Comparison of ENCODE assay signal across 32 cellular contexts in the genomic region with DNA sequence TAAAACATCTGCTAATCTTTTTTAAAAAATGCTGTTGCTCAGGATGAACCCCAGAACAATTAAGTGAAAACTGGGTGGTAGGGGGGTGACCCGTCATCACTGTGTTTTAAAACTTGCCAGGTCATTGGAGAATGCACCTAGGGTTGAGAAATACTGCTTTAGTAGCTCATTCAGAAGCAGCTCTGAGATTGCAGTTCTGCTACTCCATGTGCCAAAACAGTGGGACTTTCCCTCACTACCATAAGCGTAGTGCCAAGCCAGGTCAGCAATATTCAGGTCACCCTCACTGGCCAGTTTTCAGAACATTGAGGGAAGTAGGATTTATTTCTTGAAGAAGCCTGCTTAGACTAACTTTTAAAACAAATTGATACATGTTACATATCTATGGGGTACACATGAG. TPM values are rescaled to one million over a fixed set of nuclear protein-coding genes. Genes with fewer than 3 reads are reported as not detected.
A peak's percentile ranks its signal among the peaks of the same experiment; 100 is the strongest.
DNase-seq lines count a peak whose midpoint lies in the region; ATAC-seq and TF ChIP-seq lines count a peak whose summit lies in the region.
"Had no signal": no experiment of that assay in that cellular context is flagged by ENCODE, and none has a peak within 500 bp of the region (broad histone marks: within the 10 kb centered on the region; RNA-seq: fewer than 3 reads in every experiment).

No MANE protein-coding gene starts in this region.

- 32% methylated on average over 2 of the region's 2 CpGs for WGBS in liver
- WGBS in thyroid gland, 2 donors, result 55 to 82% methylated on average over 2 of the region's 2 CpGs
- 51 to 65% methylated on average over 2 of the region's 2 CpGs for WGBS in lower leg skin, 2 donors

- ATAC-seq in HG03342 (IDR thresholded peaks at IDR 0.05; ENCODE audit: unreplicated experiment), result no peak
- ATAC-seq: Right ventricle myocardium inferior, T-helper 17 cell had no signal

- H3K27me3 ChIP-seq in liver (ENCODE audit: control insufficient read depth in 4 of 4, insufficient read depth in 4 of 4, low read length in 3 of 4), result no peaks in the 10 kb centered on the region
- no peaks in the 10 kb centered on the region for H3K27me3 ChIP-seq in thyroid gland
- H3K27me3 ChIP-seq: cardiac muscle cell, testis, vagina had no signal

- intact Hi-C loops in thyroid gland (cut with DNase I), result no loop called here
- intact Hi-C loops in lower leg skin (cut with DNase I; ENCODE audit: low total_unique reads), result no loop called here

- DNase-seq in RPMI8226 (peak; percentile 16), thyroid gland (peak; percentile 9 to 32), SIG-M5 treated with dmso at 0.1 percent for 504 hours (lab: John Stamatoyannopoulos, UW; ENCODE audit: unreplicated experiment) (no peak), lower leg skin (ENCODE audit: low spot score in 2 of 2) (no peak)
- DNase-seq: activated effector memory CD4-positive, alpha-beta T cell treated with anti-CD3 and anti-CD28 coated beads, Interleukin-2, amount 50 U/mL, for 16 hours; activated naive CD8-positive, alpha-beta T cell treated with anti-CD3 and anti-CD28 coated beads for 36 hours; activated T-cell treated with anti-CD3 and anti-CD28 coated beads, Interleukin-2, amount 50 U/mL, for 24 hours; aorta; effector CD8-positive, alpha-beta T cell; GF-D8; H9; heart right ventricle; kidney; lower lobe of right lung; NCI-H1436; NCI-H2081; NCI-H2227 treated with DMSO at 0.1 percent for 48 hours; NCI-H526 treated with DMSO at 0.1 percent for 48 hours; PC-9; retina; stimulated activated CD4-positive, alpha-beta T cell treated with anti-CD3 and anti-CD28 coated beads, Interleukin-1b, Interleukin-23, amount 100 ng/mL, for 48 hours; stimulated activated naive CD4-positive, alpha-beta T cell treated with Interleukin-2 at 50 U/mL for 16 hours; T-helper 17 cell; testis had no signal

- H3K4me3 ChIP-seq in liver (ENCODE audit: low read depth in 1 of 3, low read length in 3 of 3), result no peak overlapping the region
- no peak overlapping the region for H3K4me3 ChIP-seq in thyroid gland (replicated peaks in 1 of 3)
- H3K4me3 ChIP-seq in lower leg skin (ENCODE audit: low read depth, poor library complexity, severe bottlenecking), result no peak overlapping the region
- H3K4me3 ChIP-seq: cardiac muscle cell, heart right ventricle, lower lobe of right lung, PC-9, testis, vagina had no signal

- TF ChIP-seq POLR2A in thyroid gland (IDR thresholded peaks at IDR 0.05) (no peak), lower leg skin (IDR thresholded peaks at IDR 0.05) (no peak)

- TF ChIP-seq CTCF in C4-2B (conservative IDR thresholded peaks at IDR 0.05) (no peak), liver (IDR thresholded peaks at IDR 0.05; ENCODE audit: low read depth, low read length, missing input control) (no peak), thyroid gland (IDR thresholded peaks at IDR 0.05) (no peak), lower leg skin (IDR thresholded peaks at IDR 0.05) (no peak)

- no peak overlapping the region for H3K9ac ChIP-seq in liver (ENCODE audit: low read depth in 1 of 2, low read length in 2 of 2)

- H3K36me3 ChIP-seq in liver (ENCODE audit: control insufficient read depth in 4 of 4, insufficient read depth in 3 of 4, low read depth in 1 of 4, low read length in 3 of 4) (no peaks in the 10 kb centered on the region), thyroid gland (no peaks in the 10 kb centered on the region)
- H3K36me3 ChIP-seq: cardiac muscle cell, heart right ventricle, lower lobe of right lung, vagina had no signal

- H3K4me1 ChIP-seq in liver (ENCODE audit: control insufficient read depth in 4 of 4, insufficient read depth in 4 of 4, low read length in 3 of 4) (peaks cover 3 to 26% (median 18%) of the 10 kb centered on the region in 4 donors), thyroid gland (peaks cover 0 to 4% of the 10 kb centered on the region in 2 donors)
- H3K4me1 ChIP-seq: lower lobe of right lung, testis had no signal

- TF ChIP-seq RAD21 in liver (IDR thresholded peaks at IDR 0.05), result peak in 1 of 2 donors; percentile 37

- H3K9me3 ChIP-seq in liver (ENCODE audit: control insufficient read depth in 4 of 4, low read length in 3 of 4) (no peaks in the 10 kb centered on the region), thyroid gland (peaks cover 3% of the 10 kb centered on the region)
- H3K9me3 ChIP-seq: heart right ventricle, lower lobe of right lung, testis, vagina had no signal

- H3K27ac ChIP-seq in C4-2B, result peak overlapping the region; percentile 61; the same call in 1 of the 2 replicates
- peak overlapping the region in 1 of 2 donors; percentile 38 for H3K27ac ChIP-seq in liver (ENCODE audit: low read depth in 1 of 2, low read length in 2 of 2)
- H3K27ac ChIP-seq in thyroid gland, result no peak overlapping the region
- H3K27ac ChIP-seq: cardiac muscle cell, heart right ventricle, HL-60, lower lobe of right lung, PC-9, testis, vagina had no signal

TF ChIP-seq in liver, 16 proteins besides CTCF, POLR2A, EP300 and RAD21:
- no peak for TF ChIP-seq GABPA (IDR thresholded peaks at IDR 0.05 in 1 of 2, conservative IDR thresholded peaks at IDR 0.05 in 1 of 2)
- TF ChIP-seq, protein P1, sequence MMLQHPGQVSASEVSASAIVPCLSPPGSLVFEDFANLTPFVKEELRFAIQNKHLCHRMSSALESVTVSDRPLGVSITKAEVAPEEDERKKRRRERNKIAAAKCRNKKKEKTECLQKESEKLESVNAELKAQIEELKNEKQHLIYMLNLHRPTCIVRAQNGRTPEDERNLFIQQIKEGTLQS (IDR thresholded peaks at IDR 0.05), result no peak
- TF ChIP-seq NR2F2 (IDR thresholded peaks at IDR 0.05), result no peak
- TF ChIP-seq, protein P2, sequence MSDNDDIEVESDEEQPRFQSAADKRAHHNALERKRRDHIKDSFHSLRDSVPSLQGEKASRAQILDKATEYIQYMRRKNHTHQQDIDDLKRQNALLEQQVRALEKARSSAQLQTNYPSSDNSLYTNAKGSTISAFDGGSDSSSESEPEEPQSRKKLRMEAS (IDR thresholded peaks at IDR 0.05), result peak; percentile 26
- TF ChIP-seq, protein P3, sequence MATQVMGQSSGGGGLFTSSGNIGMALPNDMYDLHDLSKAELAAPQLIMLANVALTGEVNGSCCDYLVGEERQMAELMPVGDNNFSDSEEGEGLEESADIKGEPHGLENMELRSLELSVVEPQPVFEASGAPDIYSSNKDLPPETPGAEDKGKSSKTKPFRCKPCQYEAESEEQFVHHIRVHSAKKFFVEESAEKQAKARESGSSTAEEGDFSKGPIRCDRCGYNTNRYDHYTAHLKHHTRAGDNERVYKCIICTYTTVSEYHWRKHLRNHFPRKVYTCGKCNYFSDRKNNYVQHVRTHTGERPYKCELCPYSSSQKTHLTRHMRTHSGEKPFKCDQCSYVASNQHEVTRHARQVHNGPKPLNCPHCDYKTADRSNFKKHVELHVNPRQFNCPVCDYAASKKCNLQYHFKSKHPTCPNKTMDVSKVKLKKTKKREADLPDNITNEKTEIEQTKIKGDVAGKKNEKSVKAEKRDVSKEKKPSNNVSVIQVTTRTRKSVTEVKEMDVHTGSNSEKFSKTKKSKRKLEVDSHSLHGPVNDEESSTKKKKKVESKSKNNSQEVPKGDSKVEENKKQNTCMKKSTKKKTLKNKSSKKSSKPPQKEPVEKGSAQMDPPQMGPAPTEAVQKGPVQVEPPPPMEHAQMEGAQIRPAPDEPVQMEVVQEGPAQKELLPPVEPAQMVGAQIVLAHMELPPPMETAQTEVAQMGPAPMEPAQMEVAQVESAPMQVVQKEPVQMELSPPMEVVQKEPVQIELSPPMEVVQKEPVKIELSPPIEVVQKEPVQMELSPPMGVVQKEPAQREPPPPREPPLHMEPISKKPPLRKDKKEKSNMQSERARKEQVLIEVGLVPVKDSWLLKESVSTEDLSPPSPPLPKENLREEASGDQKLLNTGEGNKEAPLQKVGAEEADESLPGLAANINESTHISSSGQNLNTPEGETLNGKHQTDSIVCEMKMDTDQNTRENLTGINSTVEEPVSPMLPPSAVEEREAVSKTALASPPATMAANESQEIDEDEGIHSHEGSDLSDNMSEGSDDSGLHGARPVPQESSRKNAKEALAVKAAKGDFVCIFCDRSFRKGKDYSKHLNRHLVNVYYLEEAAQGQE (IDR thresholded peaks at IDR 0.05), result no peak
- TF ChIP-seq FOXA1 (IDR thresholded peaks at IDR 0.05), result no peak
- TF ChIP-seq JUND (IDR thresholded peaks at IDR 0.05), result peak in 1 of 2 donors; percentile 35
- no peak for TF ChIP-seq FOXA2 (IDR thresholded peaks at IDR 0.05)
- TF ChIP-seq SP1 (IDR thresholded peaks at IDR 0.05), result peak; percentile 56
- TF ChIP-seq EGR1 (IDR thresholded peaks at IDR 0.05; ENCODE audit: low read depth in 2 of 2), result no peak
- no peak for TF ChIP-seq HNF4G (IDR thresholded peaks at IDR 0.05)
- TF ChIP-seq TAF1 (conservative IDR thresholded peaks at IDR 0.05), result no peak
- no peak for TF ChIP-seq YY1 (IDR thresholded peaks at IDR 0.05)
- TF ChIP-seq RXRA (IDR thresholded peaks at IDR 0.05), result peak; percentile 61 to 76
- TF ChIP-seq, protein P4, sequence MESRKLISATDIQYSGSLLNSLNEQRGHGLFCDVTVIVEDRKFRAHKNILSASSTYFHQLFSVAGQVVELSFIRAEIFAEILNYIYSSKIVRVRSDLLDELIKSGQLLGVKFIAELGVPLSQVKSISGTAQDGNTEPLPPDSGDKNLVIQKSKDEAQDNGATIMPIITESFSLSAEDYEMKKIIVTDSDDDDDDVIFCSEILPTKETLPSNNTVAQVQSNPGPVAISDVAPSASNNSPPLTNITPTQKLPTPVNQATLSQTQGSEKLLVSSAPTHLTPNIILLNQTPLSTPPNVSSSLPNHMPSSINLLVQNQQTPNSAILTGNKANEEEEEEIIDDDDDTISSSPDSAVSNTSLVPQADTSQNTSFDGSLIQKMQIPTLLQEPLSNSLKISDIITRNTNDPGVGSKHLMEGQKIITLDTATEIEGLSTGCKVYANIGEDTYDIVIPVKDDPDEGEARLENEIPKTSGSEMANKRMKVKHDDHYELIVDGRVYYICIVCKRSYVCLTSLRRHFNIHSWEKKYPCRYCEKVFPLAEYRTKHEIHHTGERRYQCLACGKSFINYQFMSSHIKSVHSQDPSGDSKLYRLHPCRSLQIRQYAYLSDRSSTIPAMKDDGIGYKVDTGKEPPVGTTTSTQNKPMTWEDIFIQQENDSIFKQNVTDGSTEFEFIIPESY (IDR thresholded peaks at IDR 0.05), result no peak
- peak; percentile 26 to 38 for TF ChIP-seq HNF4A (conservative IDR thresholded peaks at IDR 0.05)

RNA-seq across cellular contexts. Expression of a gene that starts 5.2 kb away (rescaled TPM):
- total RNA-seq in liver (10 to 100 TPM in 1 of 2 donors, 1 to 10 TPM in 1; 8.0 to 25.9 TPM), thyroid gland (10 to 100 TPM; 11.9 to 34.3 (median 27.4) TPM), lower leg skin (1 to 10 TPM; 2.7 to 7.9 (median 5.3) TPM)
- polyA plus RNA-seq in liver, result 1 to 10 TPM; 1.2 to 2.3 TPM
- total RNA-seq: activated naive CD8-positive, alpha-beta T cell treated with anti-CD3 and anti-CD28 coated beads for 36 hours; osteocyte; T-helper 17 cell had no signal

RNA-seq across cellular contexts. Expression of a gene that starts 28.2 kb away (rescaled TPM):
- total RNA-seq in liver (10 to 100 TPM in 1 of 2 donors, 1 to 10 TPM in 1; 4.0 to 11.7 TPM), thyroid gland (10 to 100 TPM; 12.6 to 73.8 (median 32.5) TPM), lower leg skin (1 to 10 TPM; 1.3 to 3.7 (median 3.4) TPM)
- polyA plus RNA-seq in liver, result 1 to 10 TPM; 1.2 to 4.1 TPM

Comparison
In these comparisons a context has a peak if more than half of its experiments do, and no peak if none do; other contexts are left out.
1. DNase-seq: peak in RPMI8226 (single experiment) and thyroid gland (2 of 2); none in SIG-M5 treated with dmso at 0.1 percent for 504 hours (single experiment) and lower leg skin (0 of 2).